ENCODE assay signal across 12 cellular contexts in the genomic region with DNA sequence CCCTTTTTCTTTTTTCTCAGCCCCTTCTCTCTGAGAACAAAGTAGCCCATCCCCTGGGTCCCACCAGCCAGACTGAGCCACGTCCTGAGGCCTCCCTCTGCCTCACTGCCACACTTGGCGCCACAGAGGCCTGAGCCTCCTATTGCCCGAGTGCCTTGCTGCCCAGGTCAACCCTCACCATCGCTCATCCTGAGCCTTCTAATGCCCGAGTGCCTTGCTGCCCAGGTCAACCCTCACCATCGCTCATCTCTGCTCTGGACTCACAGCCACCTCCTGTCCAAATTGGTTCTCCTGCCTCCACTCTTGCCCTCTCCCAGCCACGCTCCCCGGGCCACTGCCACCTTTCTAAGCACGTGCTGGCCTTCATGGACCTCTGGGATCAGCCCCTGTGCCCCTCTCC. TPM values are rescaled to one million over a fixed set of nuclear protein-coding genes. Genes with fewer than 3 reads are reported as not detected.
DNase-seq lines count a peak whose midpoint lies in the region; ATAC-seq and TF ChIP-seq lines count a peak whose summit lies in the region.
"Had no signal": no experiment of that assay in that cellular context is flagged by ENCODE, and none has a peak within 500 bp of the region (broad histone marks: within the 10 kb centered on the region; RNA-seq: fewer than 3 reads in every experiment).

No MANE protein-coding gene starts in this region.

- no peak for TF ChIP-seq CTCF in CD8-positive, alpha-beta T cell (IDR thresholded peaks at IDR 0.05)
- TF ChIP-seq CTCF in HCT116 (IDR thresholded peaks at IDR 0.05 in 2 of 3, conservative IDR thresholded peaks at IDR 0.05 in 1 of 3; ENCODE audit: borderline replicate concordance in 1 of 3, insufficient read depth in 1 of 3, low read depth in 2 of 3, low read length in 2 of 3) = no peak

- no peaks in the 10 kb centered on the region for H3K9me3 Mint-ChIP-seq in CD8-positive, alpha-beta T cell
- H3K9me3 Mint-ChIP-seq in activated T-helper 17 cell treated with anti-CD3 and anti-CD28 coated beads, Interleukin-2, amount 50 U/mL, for 72 hours = no peaks in the 10 kb centered on the region
- no peaks in the 10 kb centered on the region for H3K9me3 Mint-ChIP-seq in naive B cell

- no peaks in the 10 kb centered on the region for H3K27me3 ChIP-seq in CD8-positive, alpha-beta T cell (ENCODE audit: insufficient read depth, low read length)
- no peaks in the 10 kb centered on the region for H3K27me3 ChIP-seq in HCT116 (ENCODE audit: insufficient read depth, low read length)
- H3K27me3 ChIP-seq: hepatocyte, upper lobe of left lung had no signal

- POLR2A ChIA-PET in CD8-positive, alpha-beta T cell (lab: Charles Lee) = no interaction called here
- POLR2A ChIA-PET in HCT116 (lab: Charles Lee) = no interaction called here

- intact Hi-C loops in CD8-positive, alpha-beta T cell (cut with DNase I, micrococcal nuclease) = no loop called here
- intact Hi-C loops in HCT116 (cut with micrococcal nuclease) = loop anchor here (2.0 kb wide), 1 partner anchor 41 kb away; no protein-coding TSS in a partner anchor

- ATAC-seq in CD8-positive, alpha-beta T cell = no peak
- no peak for ATAC-seq in HCT116
- no peak for ATAC-seq in activated T-helper 17 cell treated with anti-CD3 and anti-CD28 coated beads, Interleukin-2, amount 50 U/mL, for 72 hours (replicated peaks)
- no peak for ATAC-seq in naive B cell (ENCODE audit: low read depth in 2 of 2)
- ATAC-seq in GM19397 (IDR thresholded peaks at IDR 0.05; ENCODE audit: unreplicated experiment) = no peak

- H3K79me2 ChIP-seq in HCT116 (ENCODE audit: insufficient read depth, low read length) = no peaks in the 10 kb centered on the region
- H3K79me2 ChIP-seq: hepatocyte had no signal

- H3K4me1 Mint-ChIP-seq in CD8-positive, alpha-beta T cell (ENCODE audit: low read depth) = peaks cover 48% of the 10 kb centered on the region
- peaks cover 61% of the 10 kb centered on the region for H3K4me1 Mint-ChIP-seq in activated T-helper 17 cell treated with anti-CD3 and anti-CD28 coated beads, Interleukin-2, amount 50 U/mL, for 72 hours
- H3K4me1 Mint-ChIP-seq in naive B cell = peaks cover 51 to 66% (median 63%) of the 10 kb centered on the region in 3 donors

- TF ChIP-seq RAD21 in HCT116 (IDR thresholded peaks at IDR 0.05; ENCODE audit: low read depth) = no peak

- H4K20me1 ChIP-seq in HCT116 (ENCODE audit: insufficient read depth) = no peaks in the 10 kb centered on the region

- H3K27ac Mint-ChIP-seq in CD8-positive, alpha-beta T cell = no peak overlapping the region
- H3K27ac Mint-ChIP-seq in activated T-helper 17 cell treated with anti-CD3 and anti-CD28 coated beads, Interleukin-2, amount 50 U/mL, for 72 hours = peak overlapping the region; percentile 94
- H3K27ac Mint-ChIP-seq in naive B cell = peak overlapping the region; percentile 97 to 100 (median 100)

- H3K27ac ChIP-seq in CD8-positive, alpha-beta T cell (ENCODE audit: low read depth, low read length) = no peak overlapping the region
- H3K27ac ChIP-seq in HCT116 (ENCODE audit: low read depth, low read length) = no peak overlapping the region
- H3K27ac ChIP-seq: left ventricle myocardium inferior, neutrophil had no signal

- no peaks in the 10 kb centered on the region for H3K9me3 ChIP-seq in CD8-positive, alpha-beta T cell (ENCODE audit: low read length)
- no peaks in the 10 kb centered on the region for H3K9me3 ChIP-seq in HCT116 (ENCODE audit: control insufficient read depth in 1 of 2, insufficient read depth in 1 of 2, low read depth in 1 of 2, low read length in 2 of 2)
- H3K9me3 ChIP-seq: left ventricle myocardium inferior, neutrophil, upper lobe of left lung had no signal

- no peak overlapping the region for H2AFZ ChIP-seq in HCT116 (ENCODE audit: low read depth, low read length, poor library complexity, severe bottlenecking)
- H2AFZ ChIP-seq: hepatocyte had no signal

- BruUV-seq in HCT116 (replicated peaks; lab: Mats Ljungman, UMichigan) = no TSS peak

- H3K36me3 Mint-ChIP-seq in CD8-positive, alpha-beta T cell = no peaks in the 10 kb centered on the region
- H3K36me3 Mint-ChIP-seq in activated T-helper 17 cell treated with anti-CD3 and anti-CD28 coated beads, Interleukin-2, amount 50 U/mL, for 72 hours (ENCODE audit: low read depth) = peaks cover 5% of the 10 kb centered on the region
- H3K36me3 Mint-ChIP-seq in naive B cell = no peaks in the 10 kb centered on the region

- peak overlapping the region; percentile 77 for H3K4me3 Mint-ChIP-seq in CD8-positive, alpha-beta T cell
- H3K4me3 Mint-ChIP-seq in activated T-helper 17 cell treated with anti-CD3 and anti-CD28 coated beads, Interleukin-2, amount 50 U/mL, for 72 hours = peak overlapping the region; percentile 82
- peak overlapping the region in 7 of 8 donors; percentile 72 to 89 (median 80) for H3K4me3 Mint-ChIP-seq in naive B cell

- H3K27me3 Mint-ChIP-seq in CD8-positive, alpha-beta T cell (ENCODE audit: low read depth) = no peaks in the 10 kb centered on the region
- H3K27me3 Mint-ChIP-seq in activated T-helper 17 cell treated with anti-CD3 and anti-CD28 coated beads, Interleukin-2, amount 50 U/mL, for 72 hours = no peaks in the 10 kb centered on the region
- peaks cover 6 to 8% (median 7%) of the 10 kb centered on the region in 3 donors for H3K27me3 Mint-ChIP-seq in naive B cell

- RAD21 ChIA-PET in HCT116 (lab: Charles Lee; ENCODE audit: low non-redundant PET in 1 of 2, low total read pairs in 2 of 2, uncharacterized antibody in 2 of 2, unreplicated experiment in 2 of 2) = interaction anchor here in 1 of 2 experiments (0.6 to 1.4 kb wide), 2 partner anchors 41 to 102 kb away, joined by 3 read pairs; no protein-coding TSS in a partner anchor

- H3K9me2 ChIP-seq in HCT116 (ENCODE audit: insufficient read depth) = no peaks in the 10 kb centered on the region

- H3K9ac ChIP-seq in HCT116 (ENCODE audit: low read length) = peak overlapping the region; percentile 48; the same call in 1 of the 2 replicates

- H3K36me3 ChIP-seq in CD8-positive, alpha-beta T cell (ENCODE audit: insufficient read depth, low read length) = no peaks in the 10 kb centered on the region
- no peaks in the 10 kb centered on the region for H3K36me3 ChIP-seq in HCT116 (ENCODE audit: control insufficient read depth in 1 of 2, insufficient read depth in 2 of 2, low read length in 2 of 2)
- H3K36me3 ChIP-seq: left ventricle myocardium inferior, neutrophil, upper lobe of left lung had no signal

- H3K4me1 ChIP-seq in CD8-positive, alpha-beta T cell (ENCODE audit: insufficient read depth, low read length) = peaks cover 9% of the 10 kb centered on the region
- peaks cover 64 to 79% of the 10 kb centered on the region in 2 experiments for H3K4me1 ChIP-seq in HCT116 (ENCODE audit: control insufficient read depth in 1 of 2, insufficient read depth in 2 of 2, low read length in 2 of 2)

- TF ChIP-seq POLR2A in HCT116 (IDR thresholded peaks at IDR 0.05; ENCODE audit: borderline replicate concordance, extremely low read depth, insufficient read depth, insufficient read length) = no peak

- H3K4me3 ChIP-seq in CD8-positive, alpha-beta T cell (ENCODE audit: low read depth, low read length) = no peak overlapping the region
- H3K4me3 ChIP-seq in HCT116 (replicated peaks in 1 of 2; ENCODE audit: low read depth in 1 of 2, low read length in 2 of 2) = no peak overlapping the region
- H3K4me3 ChIP-seq: hepatocyte, upper lobe of left lung had no signal

- DNase-seq in CD8-positive, alpha-beta T cell = no peak
- DNase-seq in HCT116 (ENCODE audit: low read depth, low spot score) (no peak), naive B cell (no peak), NCI-H2081 (lab: John Stamatoyannopoulos, UW) (no peak), SKM-1 treated with dmso at 0.1 percent for 144 hours (lab: John Stamatoyannopoulos, UW; ENCODE audit: unreplicated experiment) (no peak), HCEC 1CT (no peak)
- DNase-seq: left ventricle myocardium inferior had no signal

- CTCF ChIA-PET in CD8-positive, alpha-beta T cell (lab: Charles Lee) = no interaction called here
- CTCF ChIA-PET in HCT116 (lab: Charles Lee) = no interaction called here

- peak overlapping the region; percentile 86 for H3K4me2 ChIP-seq in HCT116 (ENCODE audit: low read length)
- H3K4me2 ChIP-seq: hepatocyte had no signal

TF ChIP-seq in HCT116, 20 proteins besides CTCF, POLR2A, EP300 and RAD21 (continues in another document):
- TF ChIP-seq ZFX (IDR thresholded peaks at IDR 0.05) = no peak
- no peak for TF ChIP-seq CBX3 (IDR thresholded peaks at IDR 0.05; ENCODE audit: low read depth)
- TF ChIP-seq TCF7L2 (IDR thresholded peaks at IDR 0.05; ENCODE audit: borderline replicate concordance, extremely low read depth, insufficient read depth, insufficient read length) = no peak
- no peak for TF ChIP-seq POLR2AphosphoS5 (IDR thresholded peaks at IDR 0.05; ENCODE audit: low read depth, low read length)
- no peak for TF ChIP-seq ZBTB33 (IDR thresholded peaks at IDR 0.05; ENCODE audit: extremely low read depth, insufficient replicate concordance, low read length)
- no peak for TF ChIP-seq YY1 (IDR thresholded peaks at IDR 0.05; ENCODE audit: extremely low read depth, insufficient replicate concordance, low read depth, low read length)
- TF ChIP-seq, protein P1, sequence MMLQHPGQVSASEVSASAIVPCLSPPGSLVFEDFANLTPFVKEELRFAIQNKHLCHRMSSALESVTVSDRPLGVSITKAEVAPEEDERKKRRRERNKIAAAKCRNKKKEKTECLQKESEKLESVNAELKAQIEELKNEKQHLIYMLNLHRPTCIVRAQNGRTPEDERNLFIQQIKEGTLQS (IDR thresholded peaks at IDR 0.05) = no peak
- TF ChIP-seq MAX (IDR thresholded peaks at IDR 0.05) = no peak

RNA-seq across cellular contexts. Expression of gene SMNDC1, which starts 53.2 kb away (rescaled TPM):
- total RNA-seq in CD8-positive, alpha-beta T cell = 10 to 100 TPM; 43.3 to 44.8 TPM
- 61.7 TPM for total RNA-seq in HCT116 (2021; ENCODE audit: unreplicated experiment)
- 21.9 and 23.6 TPM in 2 replicates for polyA plus RNA-seq in HCT116 (2012)
- total RNA-seq in activated T-helper 17 cell treated with anti-CD3 and anti-CD28 coated beads, Interleukin-2, amount 50 U/mL, for 72 hours = 10 to 100 TPM; 35.8 to 40.1 TPM
- 10 to 100 TPM; 11.9 to 20.8 (median 15.9) TPM for polyA plus RNA-seq in naive B cell (ENCODE audit: low read depth in 6 of 6)
